In the genomic region with DNA sequence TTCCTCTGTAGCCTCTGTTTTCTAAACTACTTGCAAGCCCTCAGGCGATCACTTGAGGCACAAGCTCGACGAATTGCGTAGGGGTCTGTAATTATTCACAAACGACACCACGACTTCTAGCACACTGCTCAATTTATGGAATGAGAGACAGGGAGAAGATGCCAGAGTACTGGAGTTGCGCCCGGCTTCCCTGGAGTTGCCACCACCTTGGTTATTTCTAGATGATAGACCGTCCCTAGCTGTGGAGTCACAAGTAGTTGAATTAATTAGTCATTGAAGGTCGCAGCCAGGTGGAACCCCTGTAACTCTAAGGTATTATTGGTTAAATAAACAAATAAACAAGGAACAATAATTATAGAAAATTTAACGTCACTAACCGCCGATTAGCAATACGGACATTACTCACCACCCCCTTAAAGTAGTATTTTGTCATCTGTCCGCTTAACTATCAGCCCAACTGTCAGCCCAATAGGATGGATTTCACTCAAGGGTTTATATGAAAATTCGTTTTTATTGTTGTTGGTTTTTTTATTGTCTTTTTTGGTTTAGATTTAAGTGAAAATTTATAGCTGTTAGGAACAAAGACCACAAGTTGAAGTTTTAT, we compare ENCODE assay signal across 1 cellular context.
A peak's percentile ranks its signal among the peaks of the same experiment; 100 is the strongest.
TF ChIP-seq lines count a peak whose summit lies in the region.

No MANE protein-coding gene starts in this region.

TF ChIP-seq in K562, 482 proteins besides CTCF, POLR2A, EP300 and RAD21 (continued from another document and continues in another):
- TF ChIP-seq HMBOX1 (IDR thresholded peaks at IDR 0.05) (peak; percentile 83), DPF2 (IDR thresholded peaks at IDR 0.05) (peak; percentile 14; the same call in 1 of the 2 replicates), MYC (IDR thresholded peaks at IDR 0.05; ENCODE audit: low read depth, low read length) (no peak), MYC (CRISPR knock-in tag; IDR thresholded peaks at IDR 0.05; ENCODE audit: borderline replicate concordance, low read depth) (no peak), CEBPB (tag; IDR thresholded peaks at IDR 0.05) (peak; percentile 60; the same call in 1 of the 2 replicates), ZNF41 (CRISPR knock-in tag; conservative IDR thresholded peaks at IDR 0.05) (no peak), ZBTB8A (IDR thresholded peaks at IDR 0.05; ENCODE audit: partially characterized antibody) (no peak), ZNF79 (CRISPR knock-in tag; IDR thresholded peaks at IDR 0.05; ENCODE audit: low read depth) (no peak), ZNF121 (CRISPR knock-in tag; conservative IDR thresholded peaks at IDR 0.05) (no peak), NFIX (CRISPR knock-in tag; IDR thresholded peaks at IDR 0.05; ENCODE audit: low read depth) (no peak), ZBTB33 (CRISPR knock-in tag; IDR thresholded peaks at IDR 0.05) (0 out of 2 replicates have a peak, but pooled peaks have one; percentile 21), PYGO2 (tag; IDR thresholded peaks at IDR 0.05) (no peak), TEAD4 (IDR thresholded peaks at IDR 0.05; ENCODE audit: low read length) (no peak), TEAD4 (CRISPR knock-in tag; IDR thresholded peaks at IDR 0.05; ENCODE audit: borderline replicate concordance) (no peak), PTTG1 (tag; IDR thresholded peaks at IDR 0.05; ENCODE audit: low read depth) (no peak), ZNF583 (CRISPR knock-in tag; IDR thresholded peaks at IDR 0.05) (no peak), SRSF9 (IDR thresholded peaks at IDR 0.05; ENCODE audit: borderline replicate concordance, low read depth, low read length) (no peak), HDAC1 (IDR thresholded peaks at IDR 0.05) (0 out of 4 replicates have a peak, but pooled peaks of 1 of the 2 experiments have one; percentile 5), CHD4 (IDR thresholded peaks at IDR 0.05; ENCODE audit: insufficient read depth, insufficient replicate concordance, low read depth, low read length, poor library complexity, severe bottlenecking) (no peak), ZNF316 (IDR thresholded peaks at IDR 0.05) (no peak), SMARCB1 (IDR thresholded peaks at IDR 0.05; ENCODE audit: insufficient read length, low read depth) (no peak), ZNF212 (CRISPR knock-in tag; IDR thresholded peaks at IDR 0.05) (no peak), HDAC6 (IDR thresholded peaks at IDR 0.05; ENCODE audit: low read depth, low read length) (no peak), ZFP36 (IDR thresholded peaks at IDR 0.05; ENCODE audit: low read depth, low read length, partially characterized antibody) (no peak), PRPF4 (IDR thresholded peaks at IDR 0.05; ENCODE audit: insufficient read depth, low read depth, low read length, poor library complexity, severe bottlenecking) (no peak), CHCHD3 (CRISPR knock-in tag; IDR thresholded peaks at IDR 0.05) (no peak), TEAD1 (CRISPR knock-in tag; IDR thresholded peaks at IDR 0.05) (no peak), MTA1 (IDR thresholded peaks at IDR 0.05; ENCODE audit: borderline replicate concordance) (no peak), FOXP4 (CRISPR knock-in tag; IDR thresholded peaks at IDR 0.05; ENCODE audit: borderline replicate concordance) (0 out of 2 replicates have a peak, but pooled peaks have one; percentile 1), ILF3 (IDR thresholded peaks at IDR 0.05; ENCODE audit: borderline replicate concordance) (no peak), PKNOX1 (IDR thresholded peaks at IDR 0.05) (peak; percentile 49; the same call in 1 of the 2 replicates), HDAC3 (IDR thresholded peaks at IDR 0.05; ENCODE audit: borderline replicate concordance, partially characterized antibody) (peak; percentile 32), BRD4 (IDR thresholded peaks at IDR 0.05) (no peak), ZNF224 (CRISPR knock-in tag; IDR thresholded peaks at IDR 0.05) (peak; percentile 44; the same call in 1 of the 2 replicates), FOXK1 (CRISPR knock-in tag; IDR thresholded peaks at IDR 0.05; ENCODE audit: borderline replicate concordance) (peak; percentile 82; the same call in 1 of the 2 replicates), SMARCC2 (IDR thresholded peaks at IDR 0.05; ENCODE audit: low read depth) (peak; percentile 19; the same call in 1 of the 2 replicates), BRD9 (IDR thresholded peaks at IDR 0.05; ENCODE audit: low read depth, partially characterized antibody) (peak; percentile 40), JUN (IDR thresholded peaks at IDR 0.05; ENCODE audit: borderline replicate concordance, low read depth, low read length) (no peak), JUN (CRISPR knock-in tag; IDR thresholded peaks at IDR 0.05; ENCODE audit: borderline replicate concordance) (no peak), ZMIZ1 (IDR thresholded peaks at IDR 0.05; ENCODE audit: low read depth in 2 of 2, low read length in 2 of 2) (no peak), TRIM28 (IDR thresholded peaks at IDR 0.05) (0 out of 2 replicates have a peak, but pooled peaks have one; percentile 15)
- TF ChIP-seq, protein P1, sequence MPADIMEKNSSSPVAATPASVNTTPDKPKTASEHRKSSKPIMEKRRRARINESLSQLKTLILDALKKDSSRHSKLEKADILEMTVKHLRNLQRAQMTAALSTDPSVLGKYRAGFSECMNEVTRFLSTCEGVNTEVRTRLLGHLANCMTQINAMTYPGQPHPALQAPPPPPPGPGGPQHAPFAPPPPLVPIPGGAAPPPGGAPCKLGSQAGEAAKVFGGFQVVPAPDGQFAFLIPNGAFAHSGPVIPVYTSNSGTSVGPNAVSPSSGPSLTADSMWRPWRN (IDR thresholded peaks at IDR 0.05; ENCODE audit: low read depth), result no peak
- TF ChIP-seq, protein P2, sequence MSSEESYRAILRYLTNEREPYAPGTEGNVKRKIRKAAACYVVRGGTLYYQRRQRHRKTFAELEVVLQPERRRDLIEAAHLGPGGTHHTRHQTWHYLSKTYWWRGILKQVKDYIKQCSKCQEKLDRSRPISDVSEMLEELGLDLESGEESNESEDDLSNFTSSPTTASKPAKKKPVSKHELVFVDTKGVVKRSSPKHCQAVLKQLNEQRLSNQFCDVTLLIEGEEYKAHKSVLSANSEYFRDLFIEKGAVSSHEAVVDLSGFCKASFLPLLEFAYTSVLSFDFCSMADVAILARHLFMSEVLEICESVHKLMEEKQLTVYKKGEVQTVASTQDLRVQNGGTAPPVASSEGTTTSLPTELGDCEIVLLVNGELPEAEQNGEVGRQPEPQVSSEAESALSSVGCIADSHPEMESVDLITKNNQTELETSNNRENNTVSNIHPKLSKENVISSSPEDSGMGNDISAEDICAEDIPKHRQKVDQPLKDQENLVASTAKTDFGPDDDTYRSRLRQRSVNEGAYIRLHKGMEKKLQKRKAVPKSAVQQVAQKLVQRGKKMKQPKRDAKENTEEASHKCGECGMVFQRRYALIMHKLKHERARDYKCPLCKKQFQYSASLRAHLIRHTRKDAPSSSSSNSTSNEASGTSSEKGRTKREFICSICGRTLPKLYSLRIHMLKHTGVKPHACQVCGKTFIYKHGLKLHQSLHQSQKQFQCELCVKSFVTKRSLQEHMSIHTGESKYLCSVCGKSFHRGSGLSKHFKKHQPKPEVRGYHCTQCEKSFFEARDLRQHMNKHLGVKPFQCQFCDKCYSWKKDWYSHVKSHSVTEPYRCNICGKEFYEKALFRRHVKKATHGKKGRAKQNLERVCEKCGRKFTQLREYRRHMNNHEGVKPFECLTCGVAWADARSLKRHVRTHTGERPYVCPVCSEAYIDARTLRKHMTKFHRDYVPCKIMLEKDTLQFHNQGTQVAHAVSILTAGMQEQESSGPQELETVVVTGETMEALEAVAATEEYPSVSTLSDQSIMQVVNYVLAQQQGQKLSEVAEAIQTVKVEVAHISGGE (CRISPR knock-in tag; IDR thresholded peaks at IDR 0.05), result no peak
- TF ChIP-seq, protein P3, sequence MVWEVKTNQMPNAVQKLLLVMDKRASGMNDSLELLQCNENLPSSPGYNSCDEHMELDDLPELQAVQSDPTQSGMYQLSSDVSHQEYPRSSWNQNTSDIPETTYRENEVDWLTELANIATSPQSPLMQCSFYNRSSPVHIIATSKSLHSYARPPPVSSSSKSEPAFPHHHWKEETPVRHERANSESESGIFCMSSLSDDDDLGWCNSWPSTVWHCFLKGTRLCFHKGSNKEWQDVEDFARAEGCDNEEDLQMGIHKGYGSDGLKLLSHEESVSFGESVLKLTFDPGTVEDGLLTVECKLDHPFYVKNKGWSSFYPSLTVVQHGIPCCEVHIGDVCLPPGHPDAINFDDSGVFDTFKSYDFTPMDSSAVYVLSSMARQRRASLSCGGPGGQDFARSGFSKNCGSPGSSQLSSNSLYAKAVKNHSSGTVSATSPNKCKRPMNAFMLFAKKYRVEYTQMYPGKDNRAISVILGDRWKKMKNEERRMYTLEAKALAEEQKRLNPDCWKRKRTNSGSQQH (CRISPR knock-in tag; IDR thresholded peaks at IDR 0.05), result no peak
- TF ChIP-seq, protein P4, sequence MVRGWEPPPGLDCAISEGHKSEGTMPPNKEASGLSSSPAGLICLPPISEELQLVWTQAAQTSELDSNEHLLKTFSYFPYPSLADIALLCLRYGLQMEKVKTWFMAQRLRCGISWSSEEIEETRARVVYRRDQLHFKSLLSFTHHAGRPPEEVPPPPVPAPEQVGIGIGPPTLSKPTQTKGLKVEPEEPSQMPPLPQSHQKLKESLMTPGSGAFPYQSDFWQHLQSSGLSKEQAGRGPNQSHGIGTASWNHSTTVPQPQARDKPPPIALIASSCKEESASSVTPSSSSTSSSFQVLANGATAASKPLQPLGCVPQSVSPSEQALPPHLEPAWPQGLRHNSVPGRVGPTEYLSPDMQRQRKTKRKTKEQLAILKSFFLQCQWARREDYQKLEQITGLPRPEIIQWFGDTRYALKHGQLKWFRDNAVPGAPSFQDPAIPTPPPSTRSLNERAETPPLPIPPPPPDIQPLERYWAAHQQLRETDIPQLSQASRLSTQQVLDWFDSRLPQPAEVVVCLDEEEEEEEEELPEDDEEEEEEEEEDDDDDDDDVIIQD (CRISPR knock-in tag; IDR thresholded peaks at IDR 0.05), result no peak
